In the genomic region with DNA sequence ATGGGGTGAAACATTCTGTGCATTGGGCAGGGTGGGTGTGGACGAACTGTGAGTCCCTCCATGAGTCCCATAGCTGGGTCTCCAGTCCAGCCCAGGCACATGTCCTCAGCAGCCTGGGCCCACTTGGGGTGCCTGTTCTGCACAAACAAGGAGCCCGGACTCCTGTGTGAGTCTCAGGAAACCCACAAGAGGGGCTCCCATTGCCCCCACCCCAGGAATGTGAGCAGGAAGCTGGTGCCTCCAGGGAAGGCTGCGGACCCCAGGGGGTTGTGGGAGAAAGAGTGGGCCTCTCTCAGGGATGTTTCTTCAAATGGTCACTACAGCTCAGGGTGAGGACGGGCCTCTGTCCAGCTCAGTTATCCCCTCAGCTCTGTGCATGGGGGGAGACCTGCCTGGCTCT, we compare ENCODE assay signal across 1 cellular context.
A peak's percentile ranks its signal among the peaks of the same experiment; 100 is the strongest.
TF ChIP-seq lines count a peak whose summit lies in the region.

No MANE protein-coding gene starts in this region.

TF ChIP-seq in H1, 55 proteins besides CTCF, POLR2A, EP300 and RAD21:
- peak; percentile 86 for TF ChIP-seq TEAD4 (IDR thresholded peaks at IDR 0.05; ENCODE audit: low read depth, low read length)
